ENCODE assay signal across 15 cellular contexts in the genomic region with DNA sequence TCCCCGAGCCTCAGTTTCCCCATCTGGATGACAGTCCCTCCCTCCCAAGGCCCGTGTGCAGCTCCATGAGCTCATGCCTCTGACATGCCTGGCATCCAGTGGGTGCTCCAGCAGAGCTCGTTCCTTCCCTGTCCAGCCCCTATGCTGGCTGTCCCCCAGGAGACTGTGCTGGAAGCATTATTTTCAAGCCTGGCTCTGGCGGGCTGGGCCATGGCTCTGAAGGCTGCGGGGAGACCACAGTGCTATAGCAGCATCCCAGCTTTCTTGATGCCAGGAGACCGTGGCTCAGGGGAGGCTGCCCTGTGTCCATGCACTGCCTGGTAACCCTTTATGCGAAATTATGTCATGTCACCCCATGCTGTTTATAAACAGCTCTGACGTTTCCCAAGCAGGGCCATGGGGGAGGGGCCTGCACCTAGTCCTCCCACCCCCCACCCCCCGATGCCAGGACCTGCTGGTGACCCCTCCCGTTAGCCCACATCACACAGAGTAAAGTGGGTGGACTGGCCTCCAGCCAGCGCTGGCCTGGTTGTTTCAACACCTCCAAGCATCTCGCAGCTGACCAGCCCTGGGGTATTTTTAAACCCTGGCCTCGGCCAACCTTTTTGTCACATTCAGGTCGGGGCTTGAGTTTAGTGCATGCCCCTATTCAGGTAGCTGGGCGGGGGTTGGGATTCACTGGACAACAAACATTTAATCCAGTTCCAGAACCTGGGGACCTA.
A peak's percentile ranks its signal among the peaks of the same experiment; 100 is the strongest.
DNase-seq lines count a peak whose midpoint lies in the region; ATAC-seq and TF ChIP-seq lines count a peak whose summit lies in the region.
"Had no signal": no experiment of that assay in that cellular context is flagged by ENCODE, and none has a peak within 500 bp of the region (broad histone marks: within the 10 kb centered on the region; RNA-seq: fewer than 3 reads in every experiment).

No MANE protein-coding gene starts in this region.

- no peak overlapping the region for H2AK5ac ChIP-seq in trophoblast cell (ENCODE audit: low read length)

- H3K9ac ChIP-seq in trophoblast cell (ENCODE audit: low read length) (no peak overlapping the region), neural progenitor cell (no peak overlapping the region)
- H3K9ac ChIP-seq: BLaER1 had no signal

- H3K4me3 ChIP-seq in trophoblast cell (ENCODE audit: low read depth, low read length) (peak overlapping the region; percentile 35), neural progenitor cell (no peak overlapping the region)
- H3K4me3 ChIP-seq: BLaER1, HAP-1 had no signal

- H3K23ac ChIP-seq in trophoblast cell (ENCODE audit: low read length): no peak overlapping the region

- H2BK5ac ChIP-seq in trophoblast cell (ENCODE audit: low read depth, low read length, poor library complexity): no peak overlapping the region

- no peaks in the 10 kb centered on the region for H3K79me2 ChIP-seq in trophoblast cell (ENCODE audit: control insufficient read depth, insufficient read depth, low read length, poor library complexity)
- H3K79me2 ChIP-seq in neural progenitor cell (ENCODE audit: low read depth): no peaks in the 10 kb centered on the region

- no peaks in the 10 kb centered on the region for H3F3A ChIP-seq in neural progenitor cell (ENCODE audit: low read depth)

- H3K9me3 Mint-ChIP-seq in neural progenitor cell: peaks cover 69% of the 10 kb centered on the region

- no peak overlapping the region for H4K91ac ChIP-seq in trophoblast cell (ENCODE audit: low read depth, low read length)

- no peaks in the 10 kb centered on the region for H3K4me1 ChIP-seq in trophoblast cell (ENCODE audit: control insufficient read depth in 1 of 2, insufficient read depth in 2 of 2, low read length in 2 of 2)
- H3K4me1 ChIP-seq in neural progenitor cell: no peaks in the 10 kb centered on the region
- H3K4me1 ChIP-seq: HAP-1 had no signal

- H2AFZ ChIP-seq in trophoblast cell (ENCODE audit: insufficient read depth, low read length, poor library complexity): no peak overlapping the region
- H2AFZ ChIP-seq in neural progenitor cell (replicated peaks): no peak overlapping the region

- intact Hi-C loops in cardiac septum (cut with DNase I): no loop called here
- intact Hi-C loops in left ventricle myocardium superior (cut with micrococcal nuclease): no loop called here
- intact Hi-C loops in head of caudate nucleus (cut with DNase I): no loop called here

- peaks cover 4% of the 10 kb centered on the region for H3K27me3 Mint-ChIP-seq in neural progenitor cell (ENCODE audit: insufficient read depth, low read depth)
- H3K27me3 Mint-ChIP-seq: CD8-positive, alpha-beta memory T cell had no signal

- no peaks in the 10 kb centered on the region for H3K27me3 ChIP-seq in trophoblast cell (ENCODE audit: insufficient read depth, low read length)
- no peaks in the 10 kb centered on the region for H3K27me3 ChIP-seq in neural progenitor cell
- H3K27me3 ChIP-seq: BLaER1 had no signal

- H3K27ac ChIP-seq in trophoblast cell (ENCODE audit: low read depth, low read length): no peak overlapping the region
- no peak overlapping the region for H3K27ac ChIP-seq in neural progenitor cell
- H3K27ac ChIP-seq: BLaER1 had no signal

- no peak overlapping the region for H3K27ac Mint-ChIP-seq in neural progenitor cell
- H3K27ac Mint-ChIP-seq: CD8-positive, alpha-beta memory T cell had no signal

- no CpG with 5 or more reads among the region's 15 CpGs for WGBS in trophoblast cell (ENCODE audit: extremely low coverage, insufficient coverage, insufficient read length)

- peak; percentile 69 for DNase-seq in RPMI8226
- peak; percentile 84 for DNase-seq in cardiac septum (ENCODE audit: low spot score)
- peak; percentile 90 for DNase-seq in left ventricle myocardium superior
- no peak for DNase-seq in trophoblast cell
- DNase-seq in neural progenitor cell (ENCODE audit: low spot score): no peak
- DNase-seq in inferior parietal cortex (ENCODE audit: extremely low spot score): no peak
- DNase-seq in head of caudate nucleus: no peak
- no peak for DNase-seq in hepatic stellate cell (ENCODE audit: low spot score)
- DNase-seq: 8988T; AML-193; CD8-positive, alpha-beta memory T cell; DMS53; GF-D8 had no signal

- H3K36me3 ChIP-seq in trophoblast cell (ENCODE audit: control insufficient read depth in 1 of 2, insufficient read depth in 2 of 2, low read length in 2 of 2): no peaks in the 10 kb centered on the region
- no peaks in the 10 kb centered on the region for H3K36me3 ChIP-seq in neural progenitor cell
- H3K36me3 ChIP-seq: BLaER1, HAP-1 had no signal

- H2BK120ac ChIP-seq in trophoblast cell (ENCODE audit: insufficient read depth, low read length, poor library complexity): no peak overlapping the region

- H3K9me3 ChIP-seq in trophoblast cell (ENCODE audit: insufficient read depth, low read depth, low read length) (peaks cover 66% of the 10 kb centered on the region), neural progenitor cell (ENCODE audit: low read depth) (no peaks in the 10 kb centered on the region)
- H3K9me3 ChIP-seq: HAP-1 had no signal

- H3K4ac ChIP-seq in trophoblast cell (ENCODE audit: low read depth, low read length): no peak overlapping the region

- H3K4me1 Mint-ChIP-seq in neural progenitor cell: no peaks in the 10 kb centered on the region
- H3K4me1 Mint-ChIP-seq: CD8-positive, alpha-beta memory T cell had no signal

- H2BK12ac ChIP-seq in trophoblast cell (ENCODE audit: low read length): no peak overlapping the region

- no peak overlapping the region for H3K18ac ChIP-seq in trophoblast cell (ENCODE audit: low read length)

- H3K4me3 Mint-ChIP-seq in neural progenitor cell: no peak overlapping the region
- H3K4me3 Mint-ChIP-seq: CD8-positive, alpha-beta memory T cell had no signal

- no peaks in the 10 kb centered on the region for H3K79me1 ChIP-seq in trophoblast cell (ENCODE audit: low read length)

- TF ChIP-seq CTCF in neural progenitor cell (IDR thresholded peaks at IDR 0.05): no peak

- no peaks in the 10 kb centered on the region for H3K36me3 Mint-ChIP-seq in neural progenitor cell

- H3K4me2 ChIP-seq in trophoblast cell (ENCODE audit: low read length) (no peak overlapping the region), neural progenitor cell (no peak overlapping the region)
- H3K4me2 ChIP-seq: BLaER1 had no signal

- no peak overlapping the region for H3K14ac ChIP-seq in trophoblast cell (ENCODE audit: low read length)

- ATAC-seq in left ventricle myocardium superior: peak; percentile 82

- no peak overlapping the region for H4K12ac ChIP-seq in trophoblast cell (ENCODE audit: low read depth, low read length)

- H4K20me1 ChIP-seq in neural progenitor cell (ENCODE audit: low read depth): no peaks in the 10 kb centered on the region
- H4K20me1 ChIP-seq: BLaER1 had no signal

- H4K8ac ChIP-seq in trophoblast cell (ENCODE audit: low read depth, low read length): no peak overlapping the region

Comparison
In these comparisons a context has a peak if more than half of its experiments do, and no peak if none do; other contexts are left out.
1. DNase-seq: peak in RPMI8226 (single experiment), cardiac septum (single experiment) and left ventricle myocardium superior (single experiment); none in trophoblast cell (0 of 2), neural progenitor cell (single experiment), inferior parietal cortex (single experiment), head of caudate nucleus (0 of 42) and hepatic stellate cell (single experiment).